In the genomic region with DNA sequence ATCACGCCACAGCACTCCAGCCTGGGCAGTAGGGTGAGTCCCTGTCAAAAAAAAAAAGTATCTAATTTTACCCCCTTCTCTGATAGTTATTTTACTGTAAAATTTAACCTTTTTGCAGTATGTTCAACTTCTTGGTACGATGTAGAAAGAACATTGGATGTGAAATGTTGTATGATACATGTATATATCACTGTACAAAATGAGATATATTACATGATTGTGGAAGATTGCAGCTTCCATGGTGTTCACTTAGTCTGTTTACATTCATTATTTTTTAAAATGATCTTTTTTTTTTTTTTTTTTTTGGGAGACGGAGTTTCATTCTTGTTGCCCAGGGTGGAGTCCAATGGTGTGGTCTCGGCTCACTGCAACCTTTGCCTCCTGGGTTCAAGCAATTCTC, we compare ENCODE assay signal across 1 cellular context.
TF ChIP-seq lines count a peak whose summit lies in the region.

No MANE protein-coding gene starts in this region.

TF ChIP-seq in GM12878, 131 proteins besides CTCF, POLR2A, EP300 and RAD21:
- no peak for TF ChIP-seq RCOR1 (conservative IDR thresholded peaks at IDR 0.05; ENCODE audit: low read depth, low read length)
- no peak for TF ChIP-seq SMARCA5 (IDR thresholded peaks at IDR 0.05)
- TF ChIP-seq MYC (IDR thresholded peaks at IDR 0.05; ENCODE audit: insufficient read depth, insufficient read length, insufficient replicate concordance, low read length, severe bottlenecking): no peak
- TF ChIP-seq IKZF2 (IDR thresholded peaks at IDR 0.05): no peak
- TF ChIP-seq, protein P1, sequence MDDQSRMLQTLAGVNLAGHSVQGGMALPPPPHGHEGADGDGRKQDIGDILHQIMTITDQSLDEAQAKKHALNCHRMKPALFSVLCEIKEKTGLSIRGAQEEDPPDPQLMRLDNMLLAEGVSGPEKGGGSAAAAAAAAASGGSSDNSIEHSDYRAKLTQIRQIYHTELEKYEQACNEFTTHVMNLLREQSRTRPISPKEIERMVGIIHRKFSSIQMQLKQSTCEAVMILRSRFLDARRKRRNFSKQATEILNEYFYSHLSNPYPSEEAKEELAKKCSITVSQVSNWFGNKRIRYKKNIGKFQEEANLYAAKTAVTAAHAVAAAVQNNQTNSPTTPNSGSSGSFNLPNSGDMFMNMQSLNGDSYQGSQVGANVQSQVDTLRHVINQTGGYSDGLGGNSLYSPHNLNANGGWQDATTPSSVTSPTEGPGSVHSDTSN (IDR thresholded peaks at IDR 0.05; ENCODE audit: insufficient replicate concordance, low read depth, low read length): no peak
- TF ChIP-seq NFXL1 (IDR thresholded peaks at IDR 0.05; ENCODE audit: borderline replicate concordance): no peak
- TF ChIP-seq JUNB (IDR thresholded peaks at IDR 0.05): no peak
- TF ChIP-seq CHD1 (IDR thresholded peaks at IDR 0.05; ENCODE audit: low read depth, low read length): no peak
- TF ChIP-seq RBBP5 (conservative IDR thresholded peaks at IDR 0.05): no peak
- TF ChIP-seq FOXK2 (IDR thresholded peaks at IDR 0.05): no peak
- TF ChIP-seq, protein P2, sequence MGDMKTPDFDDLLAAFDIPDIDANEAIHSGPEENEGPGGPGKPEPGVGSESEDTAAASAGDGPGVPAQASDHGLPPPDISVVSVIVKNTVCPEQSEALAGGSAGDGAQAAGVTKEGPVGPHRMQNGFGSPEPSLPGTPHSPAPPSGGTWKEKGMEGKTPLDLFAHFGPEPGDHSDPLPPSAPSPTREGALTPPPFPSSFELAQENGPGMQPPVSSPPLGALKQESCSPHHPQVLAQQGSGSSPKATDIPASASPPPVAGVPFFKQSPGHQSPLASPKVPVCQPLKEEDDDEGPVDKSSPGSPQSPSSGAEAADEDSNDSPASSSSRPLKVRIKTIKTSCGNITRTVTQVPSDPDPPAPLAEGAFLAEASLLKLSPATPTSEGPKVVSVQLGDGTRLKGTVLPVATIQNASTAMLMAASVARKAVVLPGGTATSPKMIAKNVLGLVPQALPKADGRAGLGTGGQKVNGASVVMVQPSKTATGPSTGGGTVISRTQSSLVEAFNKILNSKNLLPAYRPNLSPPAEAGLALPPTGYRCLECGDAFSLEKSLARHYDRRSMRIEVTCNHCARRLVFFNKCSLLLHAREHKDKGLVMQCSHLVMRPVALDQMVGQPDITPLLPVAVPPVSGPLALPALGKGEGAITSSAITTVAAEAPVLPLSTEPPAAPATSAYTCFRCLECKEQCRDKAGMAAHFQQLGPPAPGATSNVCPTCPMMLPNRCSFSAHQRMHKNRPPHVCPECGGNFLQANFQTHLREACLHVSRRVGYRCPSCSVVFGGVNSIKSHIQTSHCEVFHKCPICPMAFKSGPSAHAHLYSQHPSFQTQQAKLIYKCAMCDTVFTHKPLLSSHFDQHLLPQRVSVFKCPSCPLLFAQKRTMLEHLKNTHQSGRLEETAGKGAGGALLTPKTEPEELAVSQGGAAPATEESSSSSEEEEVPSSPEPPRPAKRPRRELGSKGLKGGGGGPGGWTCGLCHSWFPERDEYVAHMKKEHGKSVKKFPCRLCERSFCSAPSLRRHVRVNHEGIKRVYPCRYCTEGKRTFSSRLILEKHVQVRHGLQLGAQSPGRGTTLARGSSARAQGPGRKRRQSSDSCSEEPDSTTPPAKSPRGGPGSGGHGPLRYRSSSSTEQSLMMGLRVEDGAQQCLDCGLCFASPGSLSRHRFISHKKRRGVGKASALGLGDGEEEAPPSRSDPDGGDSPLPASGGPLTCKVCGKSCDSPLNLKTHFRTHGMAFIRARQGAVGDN (IDR thresholded peaks at IDR 0.05): no peak
- no peak for TF ChIP-seq HCFC1 (IDR thresholded peaks at IDR 0.05; ENCODE audit: low read length)
- no peak for TF ChIP-seq MYB (IDR thresholded peaks at IDR 0.05; ENCODE audit: borderline replicate concordance, low read depth, low read length)
- TF ChIP-seq, protein P3, sequence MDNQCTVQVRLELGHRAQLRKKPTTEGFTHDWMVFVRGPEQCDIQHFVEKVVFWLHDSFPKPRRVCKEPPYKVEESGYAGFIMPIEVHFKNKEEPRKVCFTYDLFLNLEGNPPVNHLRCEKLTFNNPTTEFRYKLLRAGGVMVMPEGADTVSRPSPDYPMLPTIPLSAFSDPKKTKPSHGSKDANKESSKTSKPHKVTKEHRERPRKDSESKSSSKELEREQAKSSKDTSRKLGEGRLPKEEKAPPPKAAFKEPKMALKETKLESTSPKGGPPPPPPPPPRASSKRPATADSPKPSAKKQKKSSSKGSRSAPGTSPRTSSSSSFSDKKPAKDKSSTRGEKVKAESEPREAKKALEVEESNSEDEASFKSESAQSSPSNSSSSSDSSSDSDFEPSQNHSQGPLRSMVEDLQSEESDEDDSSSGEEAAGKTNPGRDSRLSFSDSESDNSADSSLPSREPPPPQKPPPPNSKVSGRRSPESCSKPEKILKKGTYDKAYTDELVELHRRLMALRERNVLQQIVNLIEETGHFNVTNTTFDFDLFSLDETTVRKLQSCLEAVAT (IDR thresholded peaks at IDR 0.05): no peak
- TF ChIP-seq, protein P4, sequence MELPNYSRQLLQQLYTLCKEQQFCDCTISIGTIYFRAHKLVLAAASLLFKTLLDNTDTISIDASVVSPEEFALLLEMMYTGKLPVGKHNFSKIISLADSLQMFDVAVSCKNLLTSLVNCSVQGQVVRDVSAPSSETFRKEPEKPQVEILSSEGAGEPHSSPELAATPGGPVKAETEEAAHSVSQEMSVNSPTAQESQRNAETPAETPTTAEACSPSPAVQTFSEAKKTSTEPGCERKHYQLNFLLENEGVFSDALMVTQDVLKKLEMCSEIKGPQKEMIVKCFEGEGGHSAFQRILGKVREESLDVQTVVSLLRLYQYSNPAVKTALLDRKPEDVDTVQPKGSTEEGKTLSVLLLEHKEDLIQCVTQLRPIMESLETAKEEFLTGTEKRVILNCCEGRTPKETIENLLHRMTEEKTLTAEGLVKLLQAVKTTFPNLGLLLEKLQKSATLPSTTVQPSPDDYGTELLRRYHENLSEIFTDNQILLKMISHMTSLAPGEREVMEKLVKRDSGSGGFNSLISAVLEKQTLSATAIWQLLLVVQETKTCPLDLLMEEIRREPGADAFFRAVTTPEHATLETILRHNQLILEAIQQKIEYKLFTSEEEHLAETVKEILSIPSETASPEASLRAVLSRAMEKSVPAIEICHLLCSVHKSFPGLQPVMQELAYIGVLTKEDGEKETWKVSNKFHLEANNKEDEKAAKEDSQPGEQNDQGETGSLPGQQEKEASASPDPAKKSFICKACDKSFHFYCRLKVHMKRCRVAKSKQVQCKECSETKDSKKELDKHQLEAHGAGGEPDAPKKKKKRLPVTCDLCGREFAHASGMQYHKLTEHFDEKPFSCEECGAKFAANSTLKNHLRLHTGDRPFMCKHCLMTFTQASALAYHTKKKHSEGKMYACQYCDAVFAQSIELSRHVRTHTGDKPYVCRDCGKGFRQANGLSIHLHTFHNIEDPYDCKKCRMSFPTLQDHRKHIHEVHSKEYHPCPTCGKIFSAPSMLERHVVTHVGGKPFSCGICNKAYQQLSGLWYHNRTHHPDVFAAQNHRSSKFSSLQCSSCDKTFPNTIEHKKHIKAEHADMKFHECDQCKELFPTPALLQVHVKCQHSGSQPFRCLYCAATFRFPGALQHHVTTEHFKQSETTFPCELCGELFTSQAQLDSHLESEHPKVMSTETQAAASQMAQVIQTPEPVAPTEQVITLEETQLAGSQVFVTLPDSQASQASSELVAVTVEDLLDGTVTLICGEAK (IDR thresholded peaks at IDR 0.05; ENCODE audit: borderline replicate concordance): no peak
- TF ChIP-seq PAX5 (IDR thresholded peaks at IDR 0.05; ENCODE audit: borderline replicate concordance, low read depth, low read length): no peak
- no peak for TF ChIP-seq LARP7 (IDR thresholded peaks at IDR 0.05)
- no peak for TF ChIP-seq YBX1 (IDR thresholded peaks at IDR 0.05)
- TF ChIP-seq CBX3 (IDR thresholded peaks at IDR 0.05; ENCODE audit: borderline replicate concordance, low read depth): no peak
- TF ChIP-seq, protein P5, sequence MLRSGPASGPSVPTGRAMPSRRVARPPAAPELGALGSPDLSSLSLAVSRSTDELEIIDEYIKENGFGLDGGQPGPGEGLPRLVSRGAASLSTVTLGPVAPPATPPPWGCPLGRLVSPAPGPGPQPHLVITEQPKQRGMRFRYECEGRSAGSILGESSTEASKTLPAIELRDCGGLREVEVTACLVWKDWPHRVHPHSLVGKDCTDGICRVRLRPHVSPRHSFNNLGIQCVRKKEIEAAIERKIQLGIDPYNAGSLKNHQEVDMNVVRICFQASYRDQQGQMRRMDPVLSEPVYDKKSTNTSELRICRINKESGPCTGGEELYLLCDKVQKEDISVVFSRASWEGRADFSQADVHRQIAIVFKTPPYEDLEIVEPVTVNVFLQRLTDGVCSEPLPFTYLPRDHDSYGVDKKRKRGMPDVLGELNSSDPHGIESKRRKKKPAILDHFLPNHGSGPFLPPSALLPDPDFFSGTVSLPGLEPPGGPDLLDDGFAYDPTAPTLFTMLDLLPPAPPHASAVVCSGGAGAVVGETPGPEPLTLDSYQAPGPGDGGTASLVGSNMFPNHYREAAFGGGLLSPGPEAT (IDR thresholded peaks at IDR 0.05; ENCODE audit: low read depth): no peak
